Comparison of ENCODE assay signal across 9 cellular contexts in genomic region chr3:39153977-39154299, GRCh38. TPM values are rescaled to one million over a fixed set of nuclear protein-coding genes. Genes with fewer than 3 reads are reported as not detected.
DNase-seq lines count a peak whose midpoint lies in the region; ATAC-seq lines count a peak whose summit lies in the region.
"Had no signal": no experiment of that assay in that cellular context is flagged by ENCODE, and none has a peak within 500 bp of the region (broad histone marks: within the 10 kb centered on the region; RNA-seq: fewer than 3 reads in every experiment).

No MANE protein-coding gene starts in this region.

- peak overlapping the region; percentile 50 for H3K4me2 ChIP-seq in GM23248 (ENCODE audit: unreplicated experiment)

- H3K27ac ChIP-seq in GM23248 (peak overlapping the region; percentile 47; the same call in 1 of the 2 replicates), right cardiac atrium (ENCODE audit: low read length) (peak overlapping the region; percentile 71), skeletal muscle tissue (ENCODE audit: low read depth, low read length) (peak overlapping the region; percentile 99)

- ATAC-seq in right cardiac atrium (no peak), HG03097 (IDR thresholded peaks at IDR 0.05; ENCODE audit: low FRiP score, unreplicated experiment) (no peak), HG02798 (IDR thresholded peaks at IDR 0.05; ENCODE audit: poor library complexity, unreplicated experiment) (no peak)

- H3K9ac ChIP-seq in GM23248 (peak overlapping the region; percentile 98), skeletal muscle tissue (ENCODE audit: low read depth in 1 of 3, low read length in 3 of 3) (peak overlapping the region; percentile 57 to 99 (median 60))

- intact Hi-C loops in right cardiac atrium (cut with DNase I) = no loop called here

- H3K4me1 Mint-ChIP-seq in activated CD4-positive, alpha-beta memory T cell treated with anti-CD3 and anti-CD28 coated beads, Interleukin-2, amount 10 ng/mL, durations not matched to agents 7 days and 5 days = peaks cover 48% of the 10 kb centered on the region

- H3K4me1 ChIP-seq in GM23248 (ENCODE audit: insufficient read depth) (peaks cover 29% of the 10 kb centered on the region), right cardiac atrium (ENCODE audit: control insufficient read depth, insufficient read depth, low read length) (peaks cover 12% of the 10 kb centered on the region), skeletal muscle tissue (ENCODE audit: control insufficient read depth in 3 of 3, insufficient read depth in 3 of 3, low read length in 3 of 3) (peaks cover 37 to 43% (median 38%) of the 10 kb centered on the region in 3 donors)

- H4K20me1 ChIP-seq in GM23248 (ENCODE audit: insufficient read depth) = no peaks in the 10 kb centered on the region

- in situ Hi-C loops in GM23248 (cut with MboI) = no loop called here

- H3K9me3 Mint-ChIP-seq in activated CD4-positive, alpha-beta memory T cell treated with anti-CD3 and anti-CD28 coated beads, Interleukin-2, amount 10 ng/mL, durations not matched to agents 7 days and 5 days = no peaks in the 10 kb centered on the region

- H3K4me3 ChIP-seq in GM23248 (peak overlapping the region; percentile 59), right cardiac atrium (ENCODE audit: low read length) (peak overlapping the region; percentile 86), skeletal muscle tissue (ENCODE audit: low read length in 3 of 3) (peak overlapping the region; percentile 30 to 60 (median 54))

- H3K27me3 ChIP-seq in GM23248 (replicated peaks; ENCODE audit: insufficient read depth) = no peaks in the 10 kb centered on the region
- no peaks in the 10 kb centered on the region for H3K27me3 ChIP-seq in right cardiac atrium (ENCODE audit: control insufficient read depth, insufficient read depth)
- H3K27me3 ChIP-seq in skeletal muscle tissue (ENCODE audit: control insufficient read depth in 3 of 3, insufficient read depth in 3 of 3, low read length in 3 of 3) = no peaks in the 10 kb centered on the region

- H3K36me3 Mint-ChIP-seq in activated CD4-positive, alpha-beta memory T cell treated with anti-CD3 and anti-CD28 coated beads, Interleukin-2, amount 10 ng/mL, durations not matched to agents 7 days and 5 days (ENCODE audit: low read depth) = peaks cover 34% of the 10 kb centered on the region

- peaks cover 33% of the 10 kb centered on the region for H3F3A ChIP-seq in GM23248 (ENCODE audit: insufficient read depth)

- H3K27ac Mint-ChIP-seq in activated CD4-positive, alpha-beta memory T cell treated with anti-CD3 and anti-CD28 coated beads, Interleukin-2, amount 10 ng/mL, durations not matched to agents 7 days and 5 days = peak overlapping the region; percentile 71

- no peaks in the 10 kb centered on the region for H3K36me3 ChIP-seq in GM23248 (ENCODE audit: low read depth)
- H3K36me3 ChIP-seq in skeletal muscle tissue (ENCODE audit: control insufficient read depth in 3 of 3, insufficient read depth in 3 of 3, low read length in 3 of 3) = no peaks in the 10 kb centered on the region

- H3K27me3 Mint-ChIP-seq in activated CD4-positive, alpha-beta memory T cell treated with anti-CD3 and anti-CD28 coated beads, Interleukin-2, amount 10 ng/mL, durations not matched to agents 7 days and 5 days = peaks cover 17% of the 10 kb centered on the region

- H3K9me2 ChIP-seq in GM23248 (ENCODE audit: insufficient read depth) = no peaks in the 10 kb centered on the region

- POLR2A ChIA-PET in activated CD4-positive, alpha-beta memory T cell treated with anti-CD3 and anti-CD28 coated beads, Interleukin-2, amount 10 ng/mL, durations not matched to agents 7 days and 5 days (lab: Charles Lee) = no interaction called here

- H2AFZ ChIP-seq in GM23248 = peak overlapping the region; percentile 62; the same call in 1 of the 2 replicates

- DNase-seq in GM23248 (no peak), right cardiac atrium (no peak), NCI-H2227 treated with DMSO at 0.1 percent for 48 hours (lab: John Stamatoyannopoulos, UW) (no peak), globus pallidus (ENCODE audit: low spot score) (no peak)
- no peak for DNase-seq in activated CD4-positive, alpha-beta memory T cell treated with anti-CD3 and anti-CD28 coated beads, Interleukin-2, amount 10 ng/mL, durations not matched to agents 7 days and 5 days

- H3K9me3 ChIP-seq in GM23248 (ENCODE audit: low read depth) (no peaks in the 10 kb centered on the region), right cardiac atrium (ENCODE audit: control insufficient read depth, low read length) (no peaks in the 10 kb centered on the region), skeletal muscle tissue (ENCODE audit: control insufficient read depth in 3 of 3, low read length in 3 of 3) (no peaks in the 10 kb centered on the region)

- 48 to 58% methylated on average over 9 of the region's 9 CpGs for WGBS in GM23248 (ENCODE audit: low coverage in 1 of 2, low lambda C conversion rate in 2 of 2, missing lambda C conversion rate in 2 of 2), 2 experiments
- WGBS in right cardiac atrium = 35% methylated on average over 9 of the region's 9 CpGs

- H3K4me3 Mint-ChIP-seq in activated CD4-positive, alpha-beta memory T cell treated with anti-CD3 and anti-CD28 coated beads, Interleukin-2, amount 10 ng/mL, durations not matched to agents 7 days and 5 days = peak overlapping the region; percentile 66

- H3K79me2 ChIP-seq in GM23248 (ENCODE audit: insufficient read depth) = peaks cover 26% of the 10 kb centered on the region

- CTCF ChIA-PET in activated CD4-positive, alpha-beta memory T cell treated with anti-CD3 and anti-CD28 coated beads, Interleukin-2, amount 10 ng/mL, durations not matched to agents 7 days and 5 days (lab: Charles Lee) = no interaction called here

RNA-seq across cellular contexts. Expression of gene CSRNP1, which starts 0.5 kb away (rescaled TPM):
- total RNA-seq in GM23248 (2014; rRNA removed; shearing (Covaris generic)) = 22.5 and 23.1 TPM in 2 replicates
- 14.2 and 16.4 TPM in 2 replicates for polyA plus RNA-seq in GM23248 (2016; fragmentation: Nextera tagmentation; extraction: Ambion mirVana)
- 10 to 100 TPM; 32.5 to 33.2 TPM for total RNA-seq in activated CD4-positive, alpha-beta memory T cell treated with anti-CD3 and anti-CD28 coated beads, Interleukin-2, amount 10 ng/mL, durations not matched to agents 7 days and 5 days
- 10 to 100 TPM; 10.9 to 33.2 (median 15.7) TPM for total RNA-seq in right cardiac atrium
- 30.5 TPM for polyA plus RNA-seq in right cardiac atrium
- total RNA-seq in skeletal muscle tissue = 8.9 TPM

RNA-seq across cellular contexts. Expression of gene XIRP1, which starts 38.5 kb away (rescaled TPM):
- not detected in 2 replicates for total RNA-seq in GM23248 (2014; rRNA removed; shearing (Covaris generic))
- polyA plus RNA-seq in GM23248 (2016; fragmentation: Nextera tagmentation; extraction: Ambion mirVana) (not detected in 2 replicates), right cardiac atrium (453 TPM)
- total RNA-seq in activated CD4-positive, alpha-beta memory T cell treated with anti-CD3 and anti-CD28 coated beads, Interleukin-2, amount 10 ng/mL, durations not matched to agents 7 days and 5 days = under 1 TPM; 0.03 to 0.05 TPM
- total RNA-seq in right cardiac atrium (100 to 1,000 TPM; 152 to 278 (median 176) TPM), skeletal muscle tissue (30.8 TPM)
- total RNA-seq: H4 had no signal

RNA-seq across cellular contexts. Expression of gene TTC21A, which starts 46.5 kb away (rescaled TPM):
- 0.25 and 1.2 TPM in 2 replicates for total RNA-seq in GM23248 (2014; rRNA removed; shearing (Covaris generic))
- polyA plus RNA-seq in GM23248 (2016; fragmentation: Nextera tagmentation; extraction: Ambion mirVana) = 0.76 and 0.94 TPM in 2 replicates
- 10 to 100 TPM; 11.2 to 12.1 TPM for total RNA-seq in activated CD4-positive, alpha-beta memory T cell treated with anti-CD3 and anti-CD28 coated beads, Interleukin-2, amount 10 ng/mL, durations not matched to agents 7 days and 5 days
- 1 to 10 TPM; 1.9 to 3.4 (median 2.5) TPM for total RNA-seq in right cardiac atrium
- polyA plus RNA-seq in right cardiac atrium = 2.0 TPM
- 1.0 TPM for total RNA-seq in skeletal muscle tissue

RNA-seq across cellular contexts. Expression of gene GORASP1, which starts 46.5 kb away (rescaled TPM):
- total RNA-seq in GM23248 (2014; rRNA removed; shearing (Covaris generic)) = 63.8 and 184 TPM in 2 replicates
- 32.7 and 33.1 TPM in 2 replicates for polyA plus RNA-seq in GM23248 (2016; fragmentation: Nextera tagmentation; extraction: Ambion mirVana)
- total RNA-seq in activated CD4-positive, alpha-beta memory T cell treated with anti-CD3 and anti-CD28 coated beads, Interleukin-2, amount 10 ng/mL, durations not matched to agents 7 days and 5 days = 10 to 100 TPM; 52.0 to 53.1 TPM
- total RNA-seq in right cardiac atrium = 10 to 100 TPM; 43.7 to 53.4 (median 47.4) TPM
- 26.3 TPM for polyA plus RNA-seq in right cardiac atrium
- 11.5 TPM for total RNA-seq in skeletal muscle tissue

Comparison
In these comparisons a context has a peak if more than half of its experiments do, and no peak if none do; other contexts are left out.
1. H3K27ac ChIP-seq: peak in every context shown above with its lines; median percentile 99 in skeletal muscle tissue; 71 in right cardiac atrium; 47 in GM23248.
2. RNA of gene XIRP1, which starts 38.5 kb away (total RNA-seq): 152 to 278 TPM in right cardiac atrium and 30.8 TPM in skeletal muscle tissue (single experiment); 0.03 to 0.05 TPM in activated CD4-positive, alpha-beta memory T cell treated with anti-CD3 and anti-CD28 coated beads, Interleukin-2, amount 10 ng/mL, durations not matched to agents 7 days and 5 days and not detected in GM23248; every median in the first group is over 10 times any median in the second.
3. Peak in every context shown above with its lines, with median percentiles within 50 percentile points of each other: H3K4me3 ChIP-seq.